Comparison of ENCODE assay signal across 15 cellular contexts in genomic region chr11:88363566-88364169, GRCh38. TPM values are rescaled to one million over a fixed set of nuclear protein-coding genes. Genes with fewer than 3 reads are reported as not detected.
A peak's percentile ranks its signal among the peaks of the same experiment; 100 is the strongest.
DNase-seq lines count a peak whose midpoint lies in the region; ATAC-seq, FAIRE-seq and TF ChIP-seq lines count a peak whose summit lies in the region.
"Had no signal": no experiment of that assay in that cellular context is flagged by ENCODE, and none has a peak within 500 bp of the region (broad histone marks: within the 10 kb centered on the region; RNA-seq: fewer than 3 reads in every experiment).

No MANE protein-coding gene starts in this region.

- H3K4me3 ChIP-seq in keratinocyte (ENCODE audit: control insufficient read depth in 2 of 3, extremely low read depth in 1 of 3, insufficient read depth in 2 of 3, low read depth in 1 of 3, low read length in 3 of 3), result no peak overlapping the region
- H3K4me3 ChIP-seq: esophagus squamous epithelium, skin epidermis, stomach had no signal

- dilution Hi-C loops in keratinocyte (cut with MboI; ENCODE audit: extremely low pct_ligation_motif_present, low sequenced_read_pairs), result no loop called here

- no peaks in the 10 kb centered on the region for H3K27me3 ChIP-seq in keratinocyte (ENCODE audit: control insufficient read depth, extremely low read depth, insufficient read depth, low read length)
- H3K27me3 ChIP-seq: esophagus squamous epithelium, stomach had no signal

- no peak overlapping the region for H3K9ac ChIP-seq in keratinocyte (ENCODE audit: control insufficient read depth, extremely low read depth, insufficient read depth, low read length)

- DNase-seq in EH (ENCODE audit: low read depth), result peak; percentile 55
- DNase-seq in HFFc6, result peak; percentile 24
- peak; percentile 56 for DNase-seq in SKM-1 (lab: John Stamatoyannopoulos, UW; ENCODE audit: unreplicated experiment)
- no peak for DNase-seq in keratinocyte (ENCODE audit: low read depth, low spot score)
- no peak for DNase-seq in NCI-H510A (lab: John Stamatoyannopoulos, UW)
- DNase-seq in stimulated activated CD4-positive, alpha-beta T cell treated with anti-CD3 and anti-CD28 coated beads, Interleukin-4, amount 100 ng/mL, for 24 hours, result no peak
- no peak for DNase-seq in central memory CD4-positive, alpha-beta T cell
- DNase-seq: activated naive CD4-positive, alpha-beta T cell treated with anti-CD3 and anti-CD28 coated beads, Interleukin-2, amount 50 U/mL, for 16 hours; esophagus squamous epithelium; NCI-H2029 treated with DMSO at 0.1 percent for 48 hours; stomach had no signal

- H3K4me1 Mint-ChIP-seq in HFFc6 (ENCODE audit: low read depth), result peaks cover 27% of the 10 kb centered on the region

- H3K4me1 ChIP-seq in keratinocyte (ENCODE audit: control insufficient read depth, extremely low read depth, insufficient read depth, low read length), result peaks cover 14% of the 10 kb centered on the region
- H3K4me1 ChIP-seq: esophagus squamous epithelium had no signal

- H3K9me1 ChIP-seq in keratinocyte (ENCODE audit: control insufficient read depth, extremely low read depth, insufficient read depth, low read length), result no peaks in the 10 kb centered on the region

- FAIRE-seq in keratinocyte (lab: Jason Lieb, UNC), result peak; percentile 59

- no peaks in the 10 kb centered on the region for H3K9me3 ChIP-seq in keratinocyte (ENCODE audit: control insufficient read depth, low read depth, low read length)
- H3K9me3 ChIP-seq: esophagus squamous epithelium, stomach had no signal

- H3K9me3 Mint-ChIP-seq in HFFc6, result no peaks in the 10 kb centered on the region
- H3K9me3 Mint-ChIP-seq: memory B cell; T-helper 1 cell treated with Interleukin-12 subunit alpha and Interleukin-12 subunit beta and Interleukin-4 antibody, amounts not matched to agents 30 μg/mL and 1 μg/mL, for 36 hours had no signal

- H2AFZ ChIP-seq in keratinocyte (ENCODE audit: control insufficient read depth, low read length), result no peak overlapping the region

- H3K4me2 ChIP-seq in keratinocyte (ENCODE audit: control insufficient read depth, extremely low read depth, insufficient read depth, low read depth, low read length), result no peak overlapping the region

- no peaks in the 10 kb centered on the region for H3K79me2 ChIP-seq in keratinocyte (ENCODE audit: control insufficient read depth, insufficient read depth, low read length)

- no peak overlapping the region for H3K4me3 Mint-ChIP-seq in HFFc6
- H3K4me3 Mint-ChIP-seq: memory B cell; T-helper 1 cell treated with Interleukin-12 subunit alpha and Interleukin-12 subunit beta and Interleukin-4 antibody, amounts not matched to agents 30 μg/mL and 1 μg/mL, for 36 hours had no signal

- TF ChIP-seq CTCF in HFFc6 (IDR thresholded peaks at IDR 0.05), result no peak
- TF ChIP-seq CTCF in keratinocyte (optimal IDR thresholded peaks at IDR 0.05 in 1 of 3, IDR thresholded peaks at IDR 0.05 in 1 of 3, conservative IDR thresholded peaks at IDR 0.05 in 1 of 3; ENCODE audit: extremely low read depth in 1 of 3, insufficient read depth in 2 of 3, low read length in 3 of 3), result no peak

- peaks cover 3% of the 10 kb centered on the region for H3K27me3 Mint-ChIP-seq in HFFc6 (ENCODE audit: insufficient read depth)
- H3K27me3 Mint-ChIP-seq: memory B cell had no signal

- no peaks in the 10 kb centered on the region for H3K36me3 ChIP-seq in keratinocyte (ENCODE audit: control insufficient read depth in 2 of 2, extremely low read depth in 1 of 2, insufficient read depth in 2 of 2, low read length in 2 of 2)
- H3K36me3 ChIP-seq: esophagus squamous epithelium, stomach had no signal

- peak overlapping the region; percentile 9 for H3K27ac ChIP-seq in keratinocyte (ENCODE audit: control insufficient read depth, insufficient read depth, low read length)
- H3K27ac ChIP-seq: esophagus squamous epithelium, skin epidermis, stomach had no signal

- ATAC-seq in HG03571 (IDR thresholded peaks at IDR 0.05; ENCODE audit: unreplicated experiment), result no peak

- H3K27ac Mint-ChIP-seq in HFFc6, result no peak overlapping the region
- H3K27ac Mint-ChIP-seq: memory B cell; T-helper 1 cell treated with Interleukin-12 subunit alpha and Interleukin-12 subunit beta and Interleukin-4 antibody, amounts not matched to agents 30 μg/mL and 1 μg/mL, for 36 hours had no signal

- H4K20me1 ChIP-seq in keratinocyte (ENCODE audit: control insufficient read depth, extremely low read depth, insufficient read depth, low read length), result no peaks in the 10 kb centered on the region

- H3K36me3 Mint-ChIP-seq in HFFc6 (ENCODE audit: low read depth), result no peaks in the 10 kb centered on the region
- H3K36me3 Mint-ChIP-seq: memory B cell had no signal

RNA-seq across cellular contexts. Expression of gene CTSC, which starts 26.1 kb away (rescaled TPM):
- total RNA-seq in HFFc6 (2021; fragmentation: NEBNext Ultra II Directional; extraction: Animal tissue kit (Norgen Biotek cat#: 25700)), result 100 to 1,000 TPM; 234 to 406 (median 384) TPM
- polyA plus RNA-seq in keratinocyte, result 540 to 659 TPM (median 658 TPM) in 3 replicates
- polyA plus RNA-seq in keratinocyte (2011; ENCODE audit: low read depth), result 80.4 TPM
- 311 and 448 TPM in 2 replicates for polyA plus RNA-seq in keratinocyte (2011; cell fraction: cytosol; rRNA removed)
- 738 and 908 TPM in 2 replicates for polyA plus RNA-seq in keratinocyte (2011; cell fraction: nucleus; rRNA removed)
- 240 and 665 TPM in 2 replicates for polyA plus RNA-seq in keratinocyte (2012; ENCODE audit: low replicate concordance)
- 119 to 312 TPM (median 256 TPM) in 3 replicates for polyA minus RNA-seq in keratinocyte
- 1,086 TPM for polyA minus RNA-seq in keratinocyte (2011; cell fraction: cytosol; rRNA and poly(A)+ RNA removed)
- 488 and 685 TPM in 2 replicates for polyA minus RNA-seq in keratinocyte (2011; cell fraction: nucleus; rRNA and poly(A)+ RNA removed)

Comparison
In these comparisons a context has a peak if more than half of its experiments do, and no peak if none do; other contexts are left out.
1. DNase-seq: peak in EH (single experiment), HFFc6 (single experiment) and SKM-1 (single experiment); none in keratinocyte (single experiment), NCI-H510A (single experiment), stimulated activated CD4-positive, alpha-beta T cell treated with anti-CD3 and anti-CD28 coated beads, Interleukin-4, amount 100 ng/mL, for 24 hours (single experiment) and central memory CD4-positive, alpha-beta T cell (single experiment).